9 cellular contexts compared by ENCODE assay signal in genomic region chr2:10449838-10450691, GRCh38. TPM values are rescaled to one million over a fixed set of nuclear protein-coding genes. Genes with fewer than 3 reads are reported as not detected.
A peak's percentile ranks its signal among the peaks of the same experiment; 100 is the strongest.
DNase-seq lines count a peak whose midpoint lies in the region; ATAC-seq, FAIRE-seq and TF ChIP-seq lines count a peak whose summit lies in the region.
"Had no signal": no experiment of that assay in that cellular context is flagged by ENCODE, and none has a peak within 500 bp of the region (broad histone marks: within the 10 kb centered on the region; RNA-seq: fewer than 3 reads in every experiment).

No MANE protein-coding gene starts in this region.

- H3K27me3 Mint-ChIP-seq in activated T-cell treated with anti-CD3 and anti-CD28 coated beads, Interleukin-2, amount 50 U/mL, for 72 hours (ENCODE audit: low read depth), result no peaks in the 10 kb centered on the region
- H3K27me3 Mint-ChIP-seq in activated B cell treated with CpG ODN at 0.5 μM for 24 hours, result no peaks in the 10 kb centered on the region

- H3K4me1 ChIP-seq in kidney (ENCODE audit: control insufficient read depth in 1 of 2, insufficient read depth in 1 of 2, low read depth in 1 of 2, low read length in 2 of 2) (peaks cover 9 to 10% of the 10 kb centered on the region in 2 donors), thymus (ENCODE audit: control insufficient read depth, insufficient read depth, low read length) (peaks cover 10% of the 10 kb centered on the region)

- H3K27ac ChIP-seq in kidney (ENCODE audit: low read depth in 2 of 2, low read length in 2 of 2) (peak overlapping the region; percentile 29 to 34), thymus (ENCODE audit: low read depth) (peak overlapping the region; percentile 25)

- no peak for FAIRE-seq in kidney (lab: Jason Lieb, UNC)

- no peaks in the 10 kb centered on the region for H3K36me3 Mint-ChIP-seq in activated T-cell treated with anti-CD3 and anti-CD28 coated beads, Interleukin-2, amount 50 U/mL, for 72 hours (ENCODE audit: insufficient read depth in 2 of 2)
- H3K36me3 Mint-ChIP-seq in activated B cell treated with CpG ODN at 0.5 μM for 24 hours (ENCODE audit: low read depth), result peaks cover 9% of the 10 kb centered on the region

- intact Hi-C loops in activated B cell treated with CpG ODN at 0.5 μM for 24 hours (cut with micrococcal nuclease), result loop anchor here (2.0 to 10.0 kb wide), 6 partner anchors 43 to 1302 kb away; partner anchors contain the start of genes ADAM17 and GRHL1
- intact Hi-C loops in kidney (cut with DNase I), result no loop called here
- intact Hi-C loops in sciatic nerve (cut with DNase I), result no loop called here

- no peak overlapping the region for H3K9ac ChIP-seq in kidney (ENCODE audit: low read length in 2 of 2)

- no peaks in the 10 kb centered on the region for H3K27me3 ChIP-seq in thymus (ENCODE audit: control insufficient read depth, insufficient read depth)

- no peaks in the 10 kb centered on the region for H3K9me3 Mint-ChIP-seq in activated T-cell treated with anti-CD3 and anti-CD28 coated beads, Interleukin-2, amount 50 U/mL, for 72 hours
- no peaks in the 10 kb centered on the region for H3K9me3 Mint-ChIP-seq in activated B cell treated with CpG ODN at 0.5 μM for 24 hours
- H3K9me3 Mint-ChIP-seq: CD14-positive monocyte had no signal

- H3K9me3 ChIP-seq in kidney (ENCODE audit: control insufficient read depth in 1 of 2, low read length in 2 of 2) (no peaks in the 10 kb centered on the region), thymus (ENCODE audit: control insufficient read depth) (no peaks in the 10 kb centered on the region)

- peak overlapping the region; percentile 56 to 76 for H3K4me3 ChIP-seq in kidney (ENCODE audit: low read length in 2 of 2)
- H3K4me3 ChIP-seq in thymus (ENCODE audit: low read length), result no peak overlapping the region

- H3K4me3 Mint-ChIP-seq in activated T-cell treated with anti-CD3 and anti-CD28 coated beads, Interleukin-2, amount 50 U/mL, for 72 hours, result peak overlapping the region; percentile 84 to 86
- peak overlapping the region; percentile 41 for H3K4me3 Mint-ChIP-seq in activated B cell treated with CpG ODN at 0.5 μM for 24 hours

- 95% methylated on average over 22 of the region's 22 CpGs for WGBS in thymus

- no peak for ATAC-seq in activated T-cell treated with anti-CD3 and anti-CD28 coated beads, Interleukin-2, amount 50 U/mL, for 72 hours (replicated peaks in 1 of 2)
- ATAC-seq in activated B cell treated with CpG ODN at 0.5 μM for 24 hours (ENCODE audit: low read depth), result no peak
- ATAC-seq in sciatic nerve, result no peak
- no peak for ATAC-seq in activated CD4-positive, CD25-positive, alpha-beta regulatory T cell treated with anti-CD3 and anti-CD28 coated beads, Interleukin-2, amount 50 U/mL, for 24 hours

- DNase-seq in activated T-cell treated with anti-CD3 and anti-CD28 coated beads, Interleukin-2, amount 50 U/mL, for 72 hours, result no peak
- DNase-seq in activated T-cell treated with anti-CD3 and anti-CD28 coated beads, Interleukin-2, amount 50 U/mL, for 48 hours, result no peak
- no peak for DNase-seq in activated B cell treated with CpG ODN at 0.5 μM for 24 hours
- no peak for DNase-seq in kidney
- no peak for DNase-seq in sciatic nerve (ENCODE audit: low spot score)
- no peak for DNase-seq in kidney glomerular epithelial cell (lab: John Stamatoyannopoulos, UW)

- peaks cover 44% of the 10 kb centered on the region for H3K4me1 Mint-ChIP-seq in activated T-cell treated with anti-CD3 and anti-CD28 coated beads, Interleukin-2, amount 50 U/mL, for 72 hours (ENCODE audit: low read depth)
- H3K4me1 Mint-ChIP-seq in activated B cell treated with CpG ODN at 0.5 μM for 24 hours, result peaks cover 30% of the 10 kb centered on the region

- POLR2A ChIA-PET in activated B cell treated with CpG ODN at 0.5 μM for 24 hours (lab: Charles Lee), result interaction anchor here (0.6 to 5.3 kb wide), 8 partner anchors 15 to 1118 kb away, joined by 3 to 70 read pairs (median 3); no protein-coding TSS in a partner anchor

- H3K27ac Mint-ChIP-seq in activated T-cell treated with anti-CD3 and anti-CD28 coated beads, Interleukin-2, amount 50 U/mL, for 72 hours, result no peak overlapping the region
- H3K27ac Mint-ChIP-seq in activated B cell treated with CpG ODN at 0.5 μM for 24 hours, result no peak overlapping the region

- H3K36me3 ChIP-seq in kidney (ENCODE audit: control insufficient read depth in 1 of 2, insufficient read depth in 2 of 2, low read length in 2 of 2) (no peaks in the 10 kb centered on the region), thymus (ENCODE audit: control insufficient read depth, insufficient read depth) (no peaks in the 10 kb centered on the region)

- CTCF ChIA-PET in activated B cell treated with CpG ODN at 0.5 μM for 24 hours (lab: Charles Lee), result interaction anchor here (1.3 to 4.3 kb wide), 2 partner anchors 15 to 42 kb away, joined by 3 to 22 read pairs; no protein-coding TSS in a partner anchor

- TF ChIP-seq CTCF in activated B cell treated with CpG ODN at 0.5 μM for 24 hours (IDR thresholded peaks at IDR 0.05), result no peak
- no peak for TF ChIP-seq CTCF in kidney (IDR thresholded peaks at IDR 0.05; ENCODE audit: borderline replicate concordance, extremely low read depth, insufficient read depth)

RNA-seq across cellular contexts. Expression of gene ODC1, which starts 1.9 kb away (rescaled TPM):
- 10 to 100 TPM; 72.0 to 73.5 TPM for total RNA-seq in activated T-cell treated with anti-CD3 and anti-CD28 coated beads, Interleukin-2, amount 50 U/mL, for 72 hours
- total RNA-seq in activated B cell treated with CpG ODN at 0.5 μM for 24 hours (192 and 200 TPM in 2 replicates), kidney (97.5 TPM), sciatic nerve (33.1 TPM)
- polyA plus RNA-seq in kidney (ENCODE audit: insufficient read depth, low read depth, low replicate concordance) (94.4 TPM), thymus (49.6 TPM)
